Comparison of ENCODE assay signal across 10 cellular contexts in the genomic region with DNA sequence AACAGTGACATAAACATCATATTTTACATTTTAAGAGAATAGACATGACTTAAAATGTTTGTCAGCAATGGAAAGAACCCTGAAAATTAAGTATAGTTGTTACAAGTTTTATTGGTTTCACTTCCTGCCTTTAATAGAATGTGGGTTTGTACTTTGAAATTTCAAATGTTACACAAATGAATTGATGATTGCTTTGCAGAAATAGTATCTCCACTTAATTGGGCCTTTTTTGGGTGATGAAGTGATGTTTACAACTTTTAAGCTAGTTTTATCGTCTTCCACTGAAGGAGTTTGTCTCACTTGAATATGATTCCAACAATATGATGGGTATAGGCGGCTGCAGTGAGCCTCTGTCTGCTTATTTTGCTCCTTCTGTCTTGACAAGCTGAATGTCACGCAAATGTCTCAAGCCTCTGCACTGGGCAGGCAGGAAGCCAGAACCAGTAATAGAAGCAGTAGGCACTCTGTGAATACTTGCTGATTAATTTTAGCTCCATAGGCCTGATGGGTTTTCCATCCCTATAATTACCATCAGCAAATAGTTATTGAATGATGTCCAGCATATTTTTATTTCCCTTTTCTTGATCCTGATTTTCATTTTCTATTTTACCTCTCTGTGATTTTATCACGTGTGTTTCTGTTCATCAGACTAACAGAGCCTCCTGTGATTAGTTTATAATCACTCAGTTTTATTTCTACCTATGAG. TPM values are rescaled to one million over a fixed set of nuclear protein-coding genes. Genes with fewer than 3 reads are reported as not detected.
A peak's percentile ranks its signal among the peaks of the same experiment; 100 is the strongest.
DNase-seq lines count a peak whose midpoint lies in the region; ATAC-seq and TF ChIP-seq lines count a peak whose summit lies in the region.
"Had no signal": no experiment of that assay in that cellular context is flagged by ENCODE, and none has a peak within 500 bp of the region (broad histone marks: within the 10 kb centered on the region; RNA-seq: fewer than 3 reads in every experiment).

No MANE protein-coding gene starts in this region.

- peak overlapping the region; percentile 1 for H3K4me3 Mint-ChIP-seq in natural killer cell treated with Interleukin-12 subunit alpha and Interleukin-12 subunit beta and Interleukin-15 and Interleukin-18, amount 100 ng/mL, for 72 hours
- H3K4me3 Mint-ChIP-seq in natural killer cell, result no peak overlapping the region

- H3K27me3 ChIP-seq in prostate gland (replicated peaks; ENCODE audit: insufficient read depth), result no peaks in the 10 kb centered on the region
- H3K27me3 ChIP-seq: BLaER1 had no signal

- peaks cover 4% of the 10 kb centered on the region for H3K36me3 Mint-ChIP-seq in natural killer cell treated with Interleukin-12 subunit alpha and Interleukin-12 subunit beta and Interleukin-15 and Interleukin-18, amount 100 ng/mL, for 72 hours
- no peaks in the 10 kb centered on the region for H3K36me3 Mint-ChIP-seq in natural killer cell

- peak overlapping the region in 1 of 2 donors; percentile 61 for H3K27ac Mint-ChIP-seq in natural killer cell treated with Interleukin-12 subunit alpha and Interleukin-12 subunit beta and Interleukin-15 and Interleukin-18, amount 100 ng/mL, for 72 hours
- H3K27ac Mint-ChIP-seq in natural killer cell, result no peak overlapping the region

- no peaks in the 10 kb centered on the region for H3K9me3 Mint-ChIP-seq in natural killer cell treated with Interleukin-12 subunit alpha and Interleukin-12 subunit beta and Interleukin-15 and Interleukin-18, amount 100 ng/mL, for 72 hours
- no peaks in the 10 kb centered on the region for H3K9me3 Mint-ChIP-seq in natural killer cell

- intact Hi-C loops in natural killer cell (cut with micrococcal nuclease) (no loop called here), prostate gland (cut with DNase I) (no loop called here)

- no peak overlapping the region for H3K27ac ChIP-seq in prostate gland
- H3K27ac ChIP-seq: BLaER1, neutrophil had no signal

- H3K4me1 Mint-ChIP-seq in natural killer cell treated with Interleukin-12 subunit alpha and Interleukin-12 subunit beta and Interleukin-15 and Interleukin-18, amount 100 ng/mL, for 72 hours (ENCODE audit: low read depth in 2 of 2), result peaks cover 20 to 21% of the 10 kb centered on the region in 2 donors
- H3K4me1 Mint-ChIP-seq in natural killer cell, result no peaks in the 10 kb centered on the region

- TF ChIP-seq POLR2A in prostate gland (IDR thresholded peaks at IDR 0.05), result no peak

- DNase-seq in natural killer cell treated with Interleukin-12 subunit alpha and Interleukin-12 subunit beta and Interleukin-15 and Interleukin-18, amount 100 ng/mL, for 72 hours (ENCODE audit: low spot score), result no peak
- DNase-seq in natural killer cell, result no peak
- DNase-seq in MV-4-11 (lab: John Stamatoyannopoulos, UW), result peak; percentile 16
- DNase-seq in cortex of kidney (lab: John Stamatoyannopoulos, UW), result no peak
- no peak for DNase-seq in AG08395 (ENCODE audit: low spot score)
- no peak for DNase-seq in prostate gland (ENCODE audit: low spot score)
- DNase-seq in foreskin fibroblast, result no peak

- no peaks in the 10 kb centered on the region for H3K9me3 ChIP-seq in prostate gland
- H3K9me3 ChIP-seq: BLaER1, neutrophil had no signal

- no peak for TF ChIP-seq CTCF in natural killer cell (IDR thresholded peaks at IDR 0.05)
- no peak for TF ChIP-seq CTCF in prostate gland (IDR thresholded peaks at IDR 0.05)
- TF ChIP-seq CTCF in foreskin fibroblast (IDR thresholded peaks at IDR 0.05; ENCODE audit: low read depth, low read length), result no peak

- 53% methylated on average over 4 of the region's 4 CpGs for WGBS in prostate gland

- H3K36me3 ChIP-seq in prostate gland, result no peaks in the 10 kb centered on the region
- H3K36me3 ChIP-seq: BLaER1, neutrophil had no signal

- peaks cover 4% of the 10 kb centered on the region for H3K4me1 ChIP-seq in prostate gland (replicated peaks)
- H3K4me1 ChIP-seq: BLaER1 had no signal

- peaks cover 0 to 2% of the 10 kb centered on the region in 2 donors for H3K27me3 Mint-ChIP-seq in natural killer cell treated with Interleukin-12 subunit alpha and Interleukin-12 subunit beta and Interleukin-15 and Interleukin-18, amount 100 ng/mL, for 72 hours
- H3K27me3 Mint-ChIP-seq in natural killer cell (ENCODE audit: low read depth in 2 of 2), result peaks cover 6 to 36% of the 10 kb centered on the region in 2 donors

- no peak overlapping the region for H3K4me3 ChIP-seq in prostate gland
- no peak overlapping the region for H3K4me3 ChIP-seq in foreskin fibroblast (ENCODE audit: low read depth in 1 of 2, low read length in 2 of 2)
- H3K4me3 ChIP-seq: BLaER1 had no signal

- ATAC-seq in natural killer cell treated with Interleukin-12 subunit alpha and Interleukin-12 subunit beta and Interleukin-15 and Interleukin-18, amount 100 ng/mL, for 72 hours, result no peak
- ATAC-seq in natural killer cell, result no peak
- peak; percentile 77 for ATAC-seq in HG02759 (IDR thresholded peaks at IDR 0.05; ENCODE audit: unreplicated experiment)

RNA-seq across cellular contexts. Expression of a gene that starts 10.6 kb away (rescaled TPM):
- total RNA-seq in natural killer cell treated with Interleukin-12 subunit alpha and Interleukin-12 subunit beta and Interleukin-15 and Interleukin-18, amount 100 ng/mL, for 72 hours, result 100 to 1,000 TPM; 166 to 182 TPM
- total RNA-seq in natural killer cell (100 to 1,000 TPM; 147 to 168 (median 165) TPM), prostate gland (10 to 100 TPM; 42.4 to 55.5 TPM)
